28 cellular contexts compared by ENCODE assay signal in the genomic region with DNA sequence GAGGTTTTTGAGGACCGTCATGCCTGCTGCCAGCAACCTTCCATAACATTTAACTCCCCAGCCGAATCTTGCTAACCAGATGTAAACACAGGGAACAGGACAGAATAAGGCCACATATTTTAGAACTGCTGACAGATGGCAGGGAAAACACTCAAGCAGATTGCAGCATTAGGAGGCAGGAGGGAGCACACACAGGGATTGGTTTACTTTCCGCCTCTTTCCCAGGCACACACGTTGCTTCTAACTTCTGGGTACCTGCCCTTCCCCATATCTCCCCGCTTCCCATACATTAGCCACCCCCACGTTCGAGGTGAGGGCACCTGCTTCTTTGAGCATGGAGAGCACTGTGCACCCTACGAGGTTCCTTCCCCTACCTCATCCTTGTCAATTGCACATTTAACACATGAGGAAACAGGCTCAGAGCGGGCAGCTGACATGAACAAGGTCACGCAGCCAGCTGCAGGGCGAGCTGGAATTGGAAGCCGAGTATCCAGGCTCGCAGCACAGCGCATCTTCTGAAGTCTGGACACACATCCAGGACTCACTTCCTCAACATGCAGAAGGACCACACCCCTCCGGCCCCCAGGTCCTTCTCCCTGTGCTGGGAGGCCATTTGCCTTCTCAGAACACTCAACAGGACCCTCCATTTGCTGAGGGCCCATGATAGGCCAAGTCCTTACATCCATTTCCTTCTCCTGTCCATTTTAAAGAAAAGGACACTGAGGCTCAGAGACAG. TPM values are rescaled to one million over a fixed set of nuclear protein-coding genes. Genes with fewer than 3 reads are reported as not detected.
DNase-seq lines count a peak whose midpoint lies in the region; ATAC-seq and TF ChIP-seq lines count a peak whose summit lies in the region.
"Had no signal": no experiment of that assay in that cellular context is flagged by ENCODE, and none has a peak within 500 bp of the region (broad histone marks: within the 10 kb centered on the region; RNA-seq: fewer than 3 reads in every experiment).

No MANE protein-coding gene starts in this region.

- H3K9me3 Mint-ChIP-seq in H9 = no peaks in the 10 kb centered on the region
- H3K9me3 Mint-ChIP-seq: activated CD4-positive, alpha-beta memory T cell treated with anti-CD3 and anti-CD28 coated beads, Interleukin-2, amount 10 ng/mL, durations not matched to agents 7 days and 5 days; CD8-positive, alpha-beta memory T cell had no signal

- no peaks in the 10 kb centered on the region for H3F3A ChIP-seq in PC-9 (ENCODE audit: insufficient read depth, low read depth)

- no peak overlapping the region for H2AK5ac ChIP-seq in H9 (ENCODE audit: insufficient read length, low read length)

- H3K79me1 ChIP-seq in H9 (ENCODE audit: insufficient read depth, low read depth, low read length, poor library complexity, severe bottlenecking) = no peaks in the 10 kb centered on the region

- H3K27ac Mint-ChIP-seq in H9 = peak overlapping the region in 2 of 3 experiments; percentile 28 to 45; a peak in 3 of 7 replicates
- H3K27ac Mint-ChIP-seq: activated CD4-positive, alpha-beta memory T cell treated with anti-CD3 and anti-CD28 coated beads, Interleukin-2, amount 10 ng/mL, durations not matched to agents 7 days and 5 days had no signal

- no peak for TF ChIP-seq EP300 in transverse colon (IDR thresholded peaks at IDR 0.05; ENCODE audit: low read depth)

- H3K27me3 ChIP-seq in H9 (ENCODE audit: insufficient read depth, low read length) (no peaks in the 10 kb centered on the region), osteoblast (ENCODE audit: insufficient read depth, low read length) (no peaks in the 10 kb centered on the region), PC-9 (ENCODE audit: insufficient read depth, low read depth) (no peaks in the 10 kb centered on the region), transverse colon (no peaks in the 10 kb centered on the region)
- H3K27me3 ChIP-seq: tibial nerve had no signal

- no peaks in the 10 kb centered on the region for H3K79me2 ChIP-seq in H9 (ENCODE audit: insufficient read depth, low read length)
- no peaks in the 10 kb centered on the region for H3K79me2 ChIP-seq in osteoblast (ENCODE audit: insufficient read depth, low read length)
- no peaks in the 10 kb centered on the region for H3K79me2 ChIP-seq in PC-9 (ENCODE audit: low read depth)

- H2BK20ac ChIP-seq in H9 (ENCODE audit: low read depth, low read length, poor library complexity, severe bottlenecking) = no peak overlapping the region

- H3K18ac ChIP-seq in H9 (ENCODE audit: insufficient read length, low read depth, low read length) = no peak overlapping the region

- H2BK120ac ChIP-seq in H9 (ENCODE audit: low read depth, low read length, poor library complexity, severe bottlenecking) = no peak overlapping the region

- intact Hi-C loops in PC-9 (cut with micrococcal nuclease; ENCODE audit: unreplicated experiment) (no loop called here), transverse colon (cut with DNase I; ENCODE audit: low total_unique reads) (no loop called here)

- DNase-seq in H9 (no peak), NCI-H524 (lab: John Stamatoyannopoulos, UW) (peak; percentile 90 to 94), cerebellar cortex (ENCODE audit: low spot score) (peak; percentile 90), osteoblast (ENCODE audit: insufficient read length, low spot score, missing footprints) (no peak), HPDE6-E6E7 (ENCODE audit: extremely low spot score) (no peak), PC-9 (no peak), transverse colon (no peak)
- DNase-seq: activated CD4-positive, alpha-beta memory T cell treated with anti-CD3 and anti-CD28 coated beads, Interleukin-2, amount 10 ng/mL, durations not matched to agents 7 days and 5 days; activated CD4-positive, CD25-positive, alpha-beta regulatory T cell; activated gamma-delta T cell treated with Interleukin-2 at 50 U/mL for 16 hours; aorta; CD8-positive, alpha-beta memory T cell; DMS53; effector CD4-positive, alpha-beta T cell; GM23248; hypothalamus; left ventricle myocardium superior; mucosa of descending colon; NCI-H1048; NCI-H2107; psoas muscle; Right ventricle myocardium superior; small intestine; stimulated activated naive CD4-positive, alpha-beta T cell treated with Interleukin-2 at 50 U/mL for 16 hours; T1000 had no signal

- no peak overlapping the region for H4K91ac ChIP-seq in H9 (ENCODE audit: insufficient read length, low read depth, low read length)

- no peak overlapping the region for H2AFZ ChIP-seq in H9 (ENCODE audit: low read length)
- peak overlapping the region; percentile 63 for H2AFZ ChIP-seq in osteoblast (ENCODE audit: low read length)
- no peak overlapping the region for H2AFZ ChIP-seq in PC-9
- H2AFZ ChIP-seq: GM23248 had no signal

- H3K36me3 Mint-ChIP-seq in H9 (ENCODE audit: insufficient read depth in 1 of 3, low read depth in 3 of 3) = peaks cover 8 to 26% (median 26%) of the 10 kb centered on the region in 3 experiments; a peak in 6 of 7 replicates

- H3K14ac ChIP-seq in H9 (ENCODE audit: insufficient read depth, low read length) = no peak overlapping the region

- peaks cover 14% of the 10 kb centered on the region for H3K36me3 ChIP-seq in osteoblast (ENCODE audit: insufficient read depth, low read length)
- no peaks in the 10 kb centered on the region for H3K36me3 ChIP-seq in PC-9 (ENCODE audit: low read depth)
- peaks cover 0 to 6% (median 0%) of the 10 kb centered on the region in 4 donors for H3K36me3 ChIP-seq in transverse colon

- POLR2A ChIA-PET in PC-9 (lab: Charles Lee; ENCODE audit: unreplicated experiment) = no interaction called here

- TF ChIP-seq CTCF in H9 (conservative IDR thresholded peaks at IDR 0.05) (no peak), osteoblast (IDR thresholded peaks at IDR 0.05; ENCODE audit: extremely low read depth, low read depth, low read length) (no peak), PC-9 (conservative IDR thresholded peaks at IDR 0.05) (no peak), transverse colon (IDR thresholded peaks at IDR 0.05) (no peak)

- H4K20me1 ChIP-seq in H9 (ENCODE audit: control insufficient read depth, insufficient read depth, insufficient read length) (no peaks in the 10 kb centered on the region), osteoblast (ENCODE audit: insufficient read depth, low read length) (no peaks in the 10 kb centered on the region), PC-9 (ENCODE audit: insufficient read depth) (no peaks in the 10 kb centered on the region)

- H3K9me3 ChIP-seq in H9 (ENCODE audit: control insufficient read depth, low read depth, low read length) (no peaks in the 10 kb centered on the region), osteoblast (ENCODE audit: low read depth, low read length) (no peaks in the 10 kb centered on the region), PC-9 (ENCODE audit: insufficient read depth, low read depth) (no peaks in the 10 kb centered on the region), transverse colon (no peaks in the 10 kb centered on the region)
- H3K9me3 ChIP-seq: mucosa of descending colon, psoas muscle, tibial nerve had no signal

- no peak overlapping the region for H2BK12ac ChIP-seq in H9 (ENCODE audit: insufficient read length, low read depth, low read length)

- no peak for ATAC-seq in GM18498 (IDR thresholded peaks at IDR 0.05; ENCODE audit: unreplicated experiment)
- ATAC-seq: esophagus mucosa, mucosa of descending colon, psoas muscle had no signal

- BruUV-seq in PC-9 (replicated peaks; lab: Mats Ljungman, UMichigan) = no TSS peak

- H3K9ac ChIP-seq in H9 (ENCODE audit: extremely low read depth, insufficient read length, low read length) = no peak overlapping the region
- H3K9ac ChIP-seq: GM23248 had no signal

- H3K27ac ChIP-seq in H9 (ENCODE audit: insufficient read length, low read depth, low read length) (no peak overlapping the region), osteoblast (ENCODE audit: low read depth, low read length) (no peak overlapping the region), PC-9 (no peak overlapping the region), transverse colon (peak overlapping the region in 2 of 4 donors; percentile 21 to 68)
- H3K27ac ChIP-seq: GM23248, psoas muscle, tibial nerve had no signal

- H3K27me3 Mint-ChIP-seq in H9 (ENCODE audit: low read depth) = no peaks in the 10 kb centered on the region
- H3K27me3 Mint-ChIP-seq: activated CD4-positive, alpha-beta memory T cell treated with anti-CD3 and anti-CD28 coated beads, Interleukin-2, amount 10 ng/mL, durations not matched to agents 7 days and 5 days; CD8-positive, alpha-beta memory T cell had no signal

- no peak for TF ChIP-seq POLR2A in transverse colon (IDR thresholded peaks at IDR 0.05)

- H3K4me1 Mint-ChIP-seq in H9 = peaks cover 2 to 7% of the 10 kb centered on the region in 2 experiments; a peak in 3 of 4 replicates
- H3K4me1 Mint-ChIP-seq: activated CD4-positive, alpha-beta memory T cell treated with anti-CD3 and anti-CD28 coated beads, Interleukin-2, amount 10 ng/mL, durations not matched to agents 7 days and 5 days; CD8-positive, alpha-beta memory T cell had no signal

- no peak overlapping the region for H2BK15ac ChIP-seq in H9 (ENCODE audit: low read depth, low read length)

- H3K4me1 ChIP-seq in H9 (ENCODE audit: insufficient read depth, low read length) (no peaks in the 10 kb centered on the region), osteoblast (ENCODE audit: insufficient read depth, low read length) (no peaks in the 10 kb centered on the region), PC-9 (replicated peaks; ENCODE audit: insufficient read depth) (no peaks in the 10 kb centered on the region), transverse colon (no peaks in the 10 kb centered on the region)
- H3K4me1 ChIP-seq: psoas muscle, tibial nerve had no signal

- no peak overlapping the region for H3K4ac ChIP-seq in H9 (ENCODE audit: low read depth, low read length)

- peak overlapping the region; percentile 56 for H3K4me3 ChIP-seq in osteoblast (ENCODE audit: insufficient read depth, low read length)
- no peak overlapping the region for H3K4me3 ChIP-seq in PC-9
- no peak overlapping the region for H3K4me3 ChIP-seq in transverse colon
- H3K4me3 ChIP-seq: GM23248, mucosa of descending colon, psoas muscle, tibial nerve had no signal

- H3K56ac ChIP-seq in H9 (ENCODE audit: insufficient read length, low read depth, low read length) = no peak overlapping the region

- no peak overlapping the region for H3K4me3 Mint-ChIP-seq in H9
- H3K4me3 Mint-ChIP-seq: activated CD4-positive, alpha-beta memory T cell treated with anti-CD3 and anti-CD28 coated beads, Interleukin-2, amount 10 ng/mL, durations not matched to agents 7 days and 5 days; CD8-positive, alpha-beta memory T cell had no signal

- WGBS in H9 (ENCODE audit: extremely low coverage, insufficient read length, low lambda C conversion rate) = no CpG with 5 or more reads among the region's 15 CpGs
- WGBS in transverse colon (ENCODE audit: low coverage in 1 of 2), 2 donors = 67 to 79% methylated on average over 4 to 11 of the region's 15 CpGs

- CTCF ChIA-PET in PC-9 (lab: Charles Lee) = no interaction called here

- H3K4me2 ChIP-seq in H9 (ENCODE audit: insufficient read depth, insufficient read length, low read length) = no peak overlapping the region
- H3K4me2 ChIP-seq in osteoblast (ENCODE audit: insufficient read depth, low read length) = peak overlapping the region; percentile 72
- H3K4me2 ChIP-seq in PC-9 = no peak overlapping the region

- H4K5ac ChIP-seq in H9 (ENCODE audit: insufficient read length, low read depth, low read length) = no peak overlapping the region

- H3K9me2 ChIP-seq in PC-9 (ENCODE audit: insufficient read depth) = no peaks in the 10 kb centered on the region

- no peak overlapping the region for H4K8ac ChIP-seq in H9 (replicated peaks; ENCODE audit: insufficient read length, low read depth, low read length)

- in situ Hi-C loops in transverse colon (cut with MboI; ENCODE audit: low pct_ligation_motif_present in 1 of 4, low pct_unique_long_range_greater_than_20kb in 1 of 4, low sequenced_read_pairs in 3 of 4) = no loop called here

- no peak overlapping the region for H3T11ph ChIP-seq in H9 (ENCODE audit: low read length)

- H3K23me2 ChIP-seq in H9 (ENCODE audit: insufficient read length, low read depth, low read length, poor library complexity, severe bottlenecking) = no peaks in the 10 kb centered on the region

- H2BK5ac ChIP-seq in H9 (ENCODE audit: insufficient read length, low read length) = no peak overlapping the region

- H3K23ac ChIP-seq in H9 (ENCODE audit: insufficient read length, low read depth, low read length) = no peak overlapping the region

RNA-seq across cellular contexts. Expression of a gene that starts 18.7 kb away (rescaled TPM):
- total RNA-seq in H9 (2021) (7.1 and 8.5 TPM in 2 replicates), osteoblast (3.2 and 6.2 TPM in 2 replicates), PC-9 (2021) (0.33 and 0.44 TPM in 2 replicates), transverse colon (1 to 10 TPM in 2 of 4 donors, under 1 TPM in 2; 0.20 to 2.2 (median 1.2) TPM)
- total RNA-seq: Right ventricle myocardium superior had no signal

RNA-seq across cellular contexts. Expression of a gene that starts 35.8 kb away (rescaled TPM):
- total RNA-seq in H9 (2021) = 24.4 and 26.2 TPM in 2 replicates
- total RNA-seq in osteoblast = 47.4 and 47.7 TPM in 2 replicates
- total RNA-seq in PC-9 (2021) = 21.2 and 33.1 TPM in 2 replicates
- total RNA-seq in transverse colon = 10 to 100 TPM; 29.1 to 51.2 (median 37.2) TPM

RNA-seq across cellular contexts. Expression of a gene that starts 35.9 kb away (rescaled TPM):
- total RNA-seq in H9 (2021) (32.2 and 36.0 TPM in 2 replicates), osteoblast (9.7 and 11.2 TPM in 2 replicates), PC-9 (2021) (7.1 and 9.5 TPM in 2 replicates), transverse colon (10 to 100 TPM in 1 of 4 donors, 1 to 10 TPM in 3; 3.0 to 11.4 (median 6.2) TPM)

Comparison
In these comparisons a context has a peak if more than half of its experiments do, and no peak if none do; other contexts are left out.
1. DNase-seq: peak in NCI-H524 (2 of 2) and cerebellar cortex (single experiment); none in H9 (single experiment), osteoblast (single experiment), HPDE6-E6E7 (single experiment), PC-9 (0 of 2) and transverse colon (single experiment).